1 cellular context compared by ENCODE assay signal in the genomic region with DNA sequence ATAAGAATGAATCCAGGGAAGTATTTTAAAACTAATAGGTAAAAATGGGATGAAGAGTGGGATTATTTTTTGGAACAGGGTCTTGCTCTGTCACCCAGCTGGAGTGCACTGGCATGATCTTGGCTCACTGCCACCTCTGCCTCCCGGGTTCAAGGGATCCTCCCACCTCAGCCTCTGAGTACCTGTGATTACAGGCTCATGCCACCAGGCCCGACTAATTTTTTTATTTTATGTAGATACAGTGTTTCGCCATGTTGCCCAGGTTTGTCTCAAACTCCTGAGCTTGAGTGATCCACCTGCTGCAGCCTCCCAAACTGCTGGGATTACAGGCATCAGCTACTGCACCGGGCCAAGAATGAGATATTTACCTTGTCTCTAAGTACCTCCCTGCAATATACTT.
TF ChIP-seq lines count a peak whose summit lies in the region.

No MANE protein-coding gene starts in this region.

TF ChIP-seq in SK-N-SH treated with all-trans-retinoic acid at 6 μM for 48 hours, 23 proteins besides CTCF, POLR2A, EP300 and RAD21:
- TF ChIP-seq SNAI2 (CRISPR knock-in tag; IDR thresholded peaks at IDR 0.05): no peak
- TF ChIP-seq, protein P1, sequence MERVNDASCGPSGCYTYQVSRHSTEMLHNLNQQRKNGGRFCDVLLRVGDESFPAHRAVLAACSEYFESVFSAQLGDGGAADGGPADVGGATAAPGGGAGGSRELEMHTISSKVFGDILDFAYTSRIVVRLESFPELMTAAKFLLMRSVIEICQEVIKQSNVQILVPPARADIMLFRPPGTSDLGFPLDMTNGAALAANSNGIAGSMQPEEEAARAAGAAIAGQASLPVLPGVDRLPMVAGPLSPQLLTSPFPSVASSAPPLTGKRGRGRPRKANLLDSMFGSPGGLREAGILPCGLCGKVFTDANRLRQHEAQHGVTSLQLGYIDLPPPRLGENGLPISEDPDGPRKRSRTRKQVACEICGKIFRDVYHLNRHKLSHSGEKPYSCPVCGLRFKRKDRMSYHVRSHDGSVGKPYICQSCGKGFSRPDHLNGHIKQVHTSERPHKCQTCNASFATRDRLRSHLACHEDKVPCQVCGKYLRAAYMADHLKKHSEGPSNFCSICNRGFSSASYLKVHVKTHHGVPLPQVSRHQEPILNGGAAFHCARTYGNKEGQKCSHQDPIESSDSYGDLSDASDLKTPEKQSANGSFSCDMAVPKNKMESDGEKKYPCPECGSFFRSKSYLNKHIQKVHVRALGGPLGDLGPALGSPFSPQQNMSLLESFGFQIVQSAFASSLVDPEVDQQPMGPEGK (CRISPR knock-in tag; IDR thresholded peaks at IDR 0.05; ENCODE audit: borderline replicate concordance): no peak
- TF ChIP-seq TCF4 (CRISPR knock-in tag; IDR thresholded peaks at IDR 0.05; ENCODE audit: borderline replicate concordance): no peak
- TF ChIP-seq CSDC2 (CRISPR knock-in tag; IDR thresholded peaks at IDR 0.05): no peak
- TF ChIP-seq, protein P2, sequence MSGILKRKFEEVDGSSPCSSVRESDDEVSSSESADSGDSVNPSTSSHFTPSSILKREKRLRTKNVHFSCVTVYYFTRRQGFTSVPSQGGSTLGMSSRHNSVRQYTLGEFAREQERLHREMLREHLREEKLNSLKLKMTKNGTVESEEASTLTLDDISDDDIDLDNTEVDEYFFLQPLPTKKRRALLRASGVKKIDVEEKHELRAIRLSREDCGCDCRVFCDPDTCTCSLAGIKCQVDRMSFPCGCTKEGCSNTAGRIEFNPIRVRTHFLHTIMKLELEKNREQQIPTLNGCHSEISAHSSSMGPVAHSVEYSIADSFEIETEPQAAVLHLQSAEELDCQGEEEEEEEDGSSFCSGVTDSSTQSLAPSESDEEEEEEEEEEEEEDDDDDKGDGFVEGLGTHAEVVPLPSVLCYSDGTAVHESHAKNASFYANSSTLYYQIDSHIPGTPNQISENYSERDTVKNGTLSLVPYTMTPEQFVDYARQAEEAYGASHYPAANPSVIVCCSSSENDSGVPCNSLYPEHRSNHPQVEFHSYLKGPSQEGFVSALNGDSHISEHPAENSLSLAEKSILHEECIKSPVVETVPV (CRISPR knock-in tag; IDR thresholded peaks at IDR 0.05): no peak
- no peak for TF ChIP-seq ESRRG (CRISPR knock-in tag; IDR thresholded peaks at IDR 0.05)
- no peak for TF ChIP-seq PPARA (CRISPR knock-in tag; IDR thresholded peaks at IDR 0.05; ENCODE audit: borderline replicate concordance)
- TF ChIP-seq ARNTL (CRISPR knock-in tag; IDR thresholded peaks at IDR 0.05; ENCODE audit: borderline replicate concordance, low read depth): no peak
- TF ChIP-seq ZFP3 (CRISPR knock-in tag; IDR thresholded peaks at IDR 0.05): no peak
- TF ChIP-seq ZNF70 (CRISPR knock-in tag; IDR thresholded peaks at IDR 0.05): no peak
- TF ChIP-seq ZNF8 (CRISPR knock-in tag; IDR thresholded peaks at IDR 0.05): no peak
- TF ChIP-seq OSR1 (CRISPR knock-in tag; IDR thresholded peaks at IDR 0.05): no peak
- no peak for TF ChIP-seq ZNF565 (CRISPR knock-in tag; conservative IDR thresholded peaks at IDR 0.05; ENCODE audit: low read depth)
- no peak for TF ChIP-seq ZFP30 (CRISPR knock-in tag; IDR thresholded peaks at IDR 0.05)
- no peak for TF ChIP-seq RARB (CRISPR knock-in tag; IDR thresholded peaks at IDR 0.05)
